25 cellular contexts compared by ENCODE assay signal in the genomic region with DNA sequence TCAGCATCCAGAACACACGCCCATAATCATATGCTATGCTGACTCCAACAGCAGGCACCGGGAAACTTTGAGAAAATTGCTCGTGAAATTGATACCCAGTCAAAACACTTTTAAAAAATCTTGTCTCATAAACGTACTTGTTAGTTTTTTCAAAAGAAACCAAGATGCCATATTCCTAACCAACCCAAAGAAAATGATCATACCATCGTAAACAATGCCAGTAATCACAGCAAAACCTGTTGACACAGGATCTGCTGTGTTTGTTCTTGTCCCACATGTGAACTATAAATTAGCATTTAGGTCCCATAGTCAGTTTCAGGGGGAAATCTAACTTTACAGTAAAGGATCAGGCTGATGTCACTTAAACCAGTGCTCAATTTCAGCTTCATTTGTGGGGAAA. TPM values are rescaled to one million over a fixed set of nuclear protein-coding genes. Genes with fewer than 3 reads are reported as not detected.
DNase-seq lines count a peak whose midpoint lies in the region; FAIRE-seq and TF ChIP-seq lines count a peak whose summit lies in the region.
"Had no signal": no experiment of that assay in that cellular context is flagged by ENCODE, and none has a peak within 500 bp of the region (broad histone marks: within the 10 kb centered on the region; RNA-seq: fewer than 3 reads in every experiment).

No MANE protein-coding gene starts in this region.

- peaks cover 1% of the 10 kb centered on the region for H3K36me3 Mint-ChIP-seq in mesothelial cell of epicardium
- H3K36me3 Mint-ChIP-seq: CD14-positive monocyte; CD8-positive, alpha-beta memory T cell had no signal

- no peak overlapping the region for H3K4me3 Mint-ChIP-seq in mesothelial cell of epicardium
- H3K4me3 Mint-ChIP-seq: CD14-positive monocyte; CD4-positive, alpha-beta T cell; CD8-positive, alpha-beta memory T cell; GM23338; H9 had no signal

- FAIRE-seq in bronchial epithelial cell (lab: Jason Lieb, UNC), result no peak
- FAIRE-seq: A549, GM12891, GM18507 had no signal

- DNase-seq in bronchial epithelial cell (ENCODE audit: low read depth) (peak; percentile 37), mesothelial cell of epicardium (ENCODE audit: low spot score in 2 of 2, unreplicated experiment in 2 of 2) (no peak), NCI-H524 treated with DMSO at 0.1 percent for 48 hours (lab: John Stamatoyannopoulos, UW) (no peak), NCI-H226 (no peak), NCI-H1092 treated with DMSO at 0.1 percent for 48 hours (lab: John Stamatoyannopoulos, UW) (no peak), NK-92 (lab: John Stamatoyannopoulos, UW; ENCODE audit: unreplicated experiment) (no peak)
- DNase-seq: 8988T; ACHN; AML-193; BE2C; CD4-positive, alpha-beta T cell; CD8-positive, alpha-beta memory T cell; DMS 273 treated with DMSO at 0.1 percent for 48 hours; DMS79 treated with DMSO at 0.1 percent for 48 hours; GF-D8; H9 had no signal

- peaks cover 42% of the 10 kb centered on the region for H3K4me1 Mint-ChIP-seq in mesothelial cell of epicardium
- H3K4me1 Mint-ChIP-seq: CD8-positive, alpha-beta memory T cell had no signal

- no peaks in the 10 kb centered on the region for H3K9me3 Mint-ChIP-seq in mesothelial cell of epicardium
- H3K9me3 Mint-ChIP-seq: CD4-positive, alpha-beta T cell; CD8-positive, alpha-beta memory T cell; GM23338; H9 had no signal

- peaks cover 15% of the 10 kb centered on the region for H3K4me1 ChIP-seq in HEK293 (ENCODE audit: control insufficient read depth, insufficient read depth, low read length)
- H3K4me1 ChIP-seq: A549 had no signal

- CTCF ChIA-PET in HEK293 (lab: Yijun Ruan, JAX), result interaction anchor here (1.3 kb wide), 1 partner anchor 23 kb away, joined by 6 read pairs; the partner anchor contains the start of gene PRSS12

- H3K27ac ChIP-seq in 22Rv1 (peak overlapping the region; percentile 29; the same call in 1 of the 2 replicates), HEK293 (ENCODE audit: extremely low read depth, low read depth, low read length) (peak overlapping the region; percentile 43; the same call in 1 of the 2 replicates)
- H3K27ac ChIP-seq: A549; BLaER1 treated with 17β-estradiol and CSF1 and Interleukin-3, amounts not matched to agents 10 nM and 100 nM had no signal

- no peaks in the 10 kb centered on the region for H3K27me3 ChIP-seq in bronchial epithelial cell (ENCODE audit: control insufficient read depth, insufficient read depth, low read length)
- H3K27me3 ChIP-seq: BE2C; BLaER1 treated with 17β-estradiol and CSF1 and Interleukin-3, amounts not matched to agents 10 nM and 100 nM had no signal

- H3K27ac Mint-ChIP-seq in mesothelial cell of epicardium, result peak overlapping the region; percentile 13
- H3K27ac Mint-ChIP-seq: CD14-positive monocyte; CD4-positive, alpha-beta T cell; CD8-positive, alpha-beta memory T cell; GM23338; H9 had no signal

- TF ChIP-seq CTCF in 22Rv1 (IDR thresholded peaks at IDR 0.05), result no peak
- no peak for TF ChIP-seq CTCF in HEK293 (tag by site-specific recombination; IDR thresholded peaks at IDR 0.05)
- no peak for TF ChIP-seq CTCF in bronchial epithelial cell (IDR thresholded peaks at IDR 0.05; ENCODE audit: insufficient read depth, low read length, severe bottlenecking)
- TF ChIP-seq CTCF in mesothelial cell of epicardium (IDR thresholded peaks at IDR 0.05; ENCODE audit: unreplicated experiment), result no peak

- POLR2A ChIA-PET in HEK293 (lab: Yijun Ruan, JAX), result no interaction called here

- no peaks in the 10 kb centered on the region for H3K27me3 Mint-ChIP-seq in mesothelial cell of epicardium (ENCODE audit: low read depth)
- H3K27me3 Mint-ChIP-seq: CD4-positive, alpha-beta T cell had no signal

- H3K36me3 ChIP-seq in HEK293 (ENCODE audit: control insufficient read depth in 2 of 2, insufficient read depth in 1 of 2, low read length in 2 of 2) (no peaks in the 10 kb centered on the region), bronchial epithelial cell (ENCODE audit: control insufficient read depth, insufficient read depth, low read length) (peaks cover 2% of the 10 kb centered on the region)
- H3K36me3 ChIP-seq: BLaER1 treated with 17β-estradiol and CSF1 and Interleukin-3, amounts not matched to agents 10 nM and 100 nM had no signal

- H3K4me3 ChIP-seq in HEK293 (ENCODE audit: low read depth, low read length) (no peak overlapping the region), bronchial epithelial cell (ENCODE audit: low read depth, low read length) (no peak overlapping the region)
- H3K4me3 ChIP-seq: A549; BLaER1 treated with 17β-estradiol and CSF1 and Interleukin-3, amounts not matched to agents 10 nM and 100 nM; GM23338 had no signal

- no peaks in the 10 kb centered on the region for H3K9me3 ChIP-seq in HEK293 (ENCODE audit: control insufficient read depth, insufficient read depth, low read depth, low read length)
- H3K9me3 ChIP-seq: A549; BE2C; BLaER1 treated with 17β-estradiol and CSF1 and Interleukin-3, amounts not matched to agents 10 nM and 100 nM had no signal

TF ChIP-seq in HEK293, 187 proteins besides CTCF, POLR2A, EP300 and RAD21 (continues in another document):
- TF ChIP-seq, protein P1, sequence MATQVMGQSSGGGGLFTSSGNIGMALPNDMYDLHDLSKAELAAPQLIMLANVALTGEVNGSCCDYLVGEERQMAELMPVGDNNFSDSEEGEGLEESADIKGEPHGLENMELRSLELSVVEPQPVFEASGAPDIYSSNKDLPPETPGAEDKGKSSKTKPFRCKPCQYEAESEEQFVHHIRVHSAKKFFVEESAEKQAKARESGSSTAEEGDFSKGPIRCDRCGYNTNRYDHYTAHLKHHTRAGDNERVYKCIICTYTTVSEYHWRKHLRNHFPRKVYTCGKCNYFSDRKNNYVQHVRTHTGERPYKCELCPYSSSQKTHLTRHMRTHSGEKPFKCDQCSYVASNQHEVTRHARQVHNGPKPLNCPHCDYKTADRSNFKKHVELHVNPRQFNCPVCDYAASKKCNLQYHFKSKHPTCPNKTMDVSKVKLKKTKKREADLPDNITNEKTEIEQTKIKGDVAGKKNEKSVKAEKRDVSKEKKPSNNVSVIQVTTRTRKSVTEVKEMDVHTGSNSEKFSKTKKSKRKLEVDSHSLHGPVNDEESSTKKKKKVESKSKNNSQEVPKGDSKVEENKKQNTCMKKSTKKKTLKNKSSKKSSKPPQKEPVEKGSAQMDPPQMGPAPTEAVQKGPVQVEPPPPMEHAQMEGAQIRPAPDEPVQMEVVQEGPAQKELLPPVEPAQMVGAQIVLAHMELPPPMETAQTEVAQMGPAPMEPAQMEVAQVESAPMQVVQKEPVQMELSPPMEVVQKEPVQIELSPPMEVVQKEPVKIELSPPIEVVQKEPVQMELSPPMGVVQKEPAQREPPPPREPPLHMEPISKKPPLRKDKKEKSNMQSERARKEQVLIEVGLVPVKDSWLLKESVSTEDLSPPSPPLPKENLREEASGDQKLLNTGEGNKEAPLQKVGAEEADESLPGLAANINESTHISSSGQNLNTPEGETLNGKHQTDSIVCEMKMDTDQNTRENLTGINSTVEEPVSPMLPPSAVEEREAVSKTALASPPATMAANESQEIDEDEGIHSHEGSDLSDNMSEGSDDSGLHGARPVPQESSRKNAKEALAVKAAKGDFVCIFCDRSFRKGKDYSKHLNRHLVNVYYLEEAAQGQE (tag by site-specific recombination; IDR thresholded peaks at IDR 0.05), result no peak
- no peak for TF ChIP-seq ZNF19 (tag by site-specific recombination; IDR thresholded peaks at IDR 0.05; ENCODE audit: low read depth)
- TF ChIP-seq ZNF2 (tag by site-specific recombination; IDR thresholded peaks at IDR 0.05), result 0 out of 2 replicates have a peak, but pooled peaks have one; percentile 54
- TF ChIP-seq GLI2 (tag by site-specific recombination; IDR thresholded peaks at IDR 0.05; ENCODE audit: borderline replicate concordance, low read depth), result peak; percentile 81; the same call in 1 of the 2 replicates
- TF ChIP-seq ZNF658 (tag by site-specific recombination; IDR thresholded peaks at IDR 0.05), result no peak
- peak; percentile 69 for TF ChIP-seq KLF10 (tag by site-specific recombination; IDR thresholded peaks at IDR 0.05)
- TF ChIP-seq ZNF121 (tag by site-specific recombination; IDR thresholded peaks at IDR 0.05), result no peak
- TF ChIP-seq ZNF529 (tag by site-specific recombination; IDR thresholded peaks at IDR 0.05; ENCODE audit: insufficient replicate concordance), result no peak
- TF ChIP-seq, protein P2, sequence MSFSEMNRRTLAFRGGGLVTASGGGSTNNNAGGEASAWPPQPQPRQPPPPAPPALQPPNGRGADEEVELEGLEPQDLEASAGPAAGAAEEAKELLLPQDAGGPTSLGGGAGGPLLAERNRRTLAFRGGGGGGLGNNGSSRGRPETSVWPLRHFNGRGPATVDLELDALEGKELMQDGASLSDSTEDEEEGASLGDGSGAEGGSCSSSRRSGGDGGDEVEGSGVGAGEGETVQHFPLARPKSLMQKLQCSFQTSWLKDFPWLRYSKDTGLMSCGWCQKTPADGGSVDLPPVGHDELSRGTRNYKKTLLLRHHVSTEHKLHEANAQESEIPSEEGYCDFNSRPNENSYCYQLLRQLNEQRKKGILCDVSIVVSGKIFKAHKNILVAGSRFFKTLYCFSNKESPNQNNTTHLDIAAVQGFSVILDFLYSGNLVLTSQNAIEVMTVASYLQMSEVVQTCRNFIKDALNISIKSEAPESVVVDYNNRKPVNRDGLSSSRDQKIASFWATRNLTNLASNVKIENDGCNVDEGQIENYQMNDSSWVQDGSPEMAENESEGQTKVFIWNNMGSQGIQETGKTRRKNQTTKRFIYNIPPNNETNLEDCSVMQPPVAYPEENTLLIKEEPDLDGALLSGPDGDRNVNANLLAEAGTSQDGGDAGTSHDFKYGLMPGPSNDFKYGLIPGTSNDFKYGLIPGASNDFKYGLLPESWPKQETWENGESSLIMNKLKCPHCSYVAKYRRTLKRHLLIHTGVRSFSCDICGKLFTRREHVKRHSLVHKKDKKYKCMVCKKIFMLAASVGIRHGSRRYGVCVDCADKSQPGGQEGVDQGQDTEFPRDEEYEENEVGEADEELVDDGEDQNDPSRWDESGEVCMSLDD (tag by site-specific recombination; IDR thresholded peaks at IDR 0.05), result no peak
- TF ChIP-seq, protein P3, sequence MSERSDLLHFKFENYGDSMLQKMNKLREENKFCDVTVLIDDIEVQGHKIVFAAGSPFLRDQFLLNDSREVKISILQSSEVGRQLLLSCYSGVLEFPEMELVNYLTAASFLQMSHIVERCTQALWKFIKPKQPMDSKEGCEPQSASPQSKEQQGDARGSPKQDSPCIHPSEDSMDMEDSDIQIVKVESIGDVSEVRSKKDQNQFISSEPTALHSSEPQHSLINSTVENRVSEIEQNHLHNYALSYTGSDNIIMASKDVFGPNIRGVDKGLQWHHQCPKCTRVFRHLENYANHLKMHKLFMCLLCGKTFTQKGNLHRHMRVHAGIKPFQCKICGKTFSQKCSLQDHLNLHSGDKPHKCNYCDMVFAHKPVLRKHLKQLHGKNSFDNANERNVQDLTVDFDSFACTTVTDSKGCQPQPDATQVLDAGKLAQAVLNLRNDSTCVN (tag by site-specific recombination; optimal IDR thresholded peaks at IDR 0.05), result no peak

RNA-seq across cellular contexts. Expression of gene PRSS12, which starts 23.0 kb away (rescaled TPM):
- total RNA-seq in bronchial epithelial cell (24.2 and 33.7 TPM in 2 replicates), mesothelial cell of epicardium (43.5 to 46.7 TPM (median 46.2 TPM) in 3 replicates)
- total RNA-seq: CD4-positive, alpha-beta T cell; CD8-positive, alpha-beta memory T cell; G401 had no signal
